Comparison of ENCODE assay signal across 1 cellular context in genomic region chr16:1527836-1528811, GRCh38.
TF ChIP-seq lines count a peak whose summit lies in the region.

No MANE protein-coding gene starts in this region.

TF ChIP-seq in endothelial cell of umbilical vein, 7 proteins besides CTCF, POLR2A, EP300 and RAD21:
- no peak for TF ChIP-seq POLR2AphosphoS5 (IDR thresholded peaks at IDR 0.05; ENCODE audit: insufficient read depth, low read depth, low read length)
- peak; percentile 60 for TF ChIP-seq MAX (IDR thresholded peaks at IDR 0.05; ENCODE audit: insufficient read depth, insufficient read length)
- TF ChIP-seq EZH2 (IDR thresholded peaks at IDR 0.05; ENCODE audit: borderline replicate concordance, low read depth, low read length, severe bottlenecking): no peak
- TF ChIP-seq GATA2 (IDR thresholded peaks at IDR 0.05; ENCODE audit: insufficient read depth, insufficient read length, low read depth, low read length): no peak
